In genomic region chr1:153922838-153923652, GRCh38 we compare ENCODE assay signal across 8 cellular contexts. TPM values are rescaled to one million over a fixed set of nuclear protein-coding genes. Genes with fewer than 3 reads are reported as not detected.
DNase-seq lines count a peak whose midpoint lies in the region; ATAC-seq lines count a peak whose summit lies in the region.

TSS of gene GATAD2B (minus strand) at chr1:153922972. CDS start at chr1:153828347, 94,625 bp downstream.

- no peaks in the 10 kb centered on the region for H3K9me3 ChIP-seq in CD8-positive, alpha-beta memory T cell (ENCODE audit: low read length)
- H3K9me3 ChIP-seq in effector memory CD4-positive, alpha-beta T cell (ENCODE audit: control insufficient read depth, low read length), result no peaks in the 10 kb centered on the region

- peak within 1 kb of the TSS; percentile 96 for H3K27ac ChIP-seq in CD8-positive, alpha-beta memory T cell (ENCODE audit: low read depth, low read length)
- peak within 1 kb of the TSS; percentile 96 for H3K27ac ChIP-seq in effector memory CD4-positive, alpha-beta T cell (ENCODE audit: insufficient read depth, low read length, poor library complexity, severe bottlenecking)

- no peaks in the 10 kb centered on the region for H3K27me3 ChIP-seq in CD8-positive, alpha-beta memory T cell (ENCODE audit: insufficient read depth, low read length, poor library complexity, severe bottlenecking)
- no peaks in the 10 kb centered on the region for H3K27me3 ChIP-seq in effector memory CD4-positive, alpha-beta T cell (replicated peaks; ENCODE audit: control insufficient read depth, insufficient read depth, low read length, poor library complexity, severe bottlenecking)

- peaks cover 0 to 2% (median 0%) of the 10 kb centered on the region in 5 donors for H3K9me3 Mint-ChIP-seq in CD8-positive, alpha-beta memory T cell

- POLR2A ChIA-PET in CD8-positive, alpha-beta memory T cell (lab: Charles Lee), result interaction anchor here (0.5 to 2.8 kb wide), 19 partner anchors 10 to 235 kb away, joined by 3 to 56 read pairs (median 5); partner anchors contain the start of genes CREB3L4, DENND4B, JTB and RPS27

- peaks cover 0 to 33% (median 0%) of the 10 kb centered on the region in 3 donors for H3K36me3 Mint-ChIP-seq in CD8-positive, alpha-beta memory T cell

- H3K36me3 ChIP-seq in CD8-positive, alpha-beta memory T cell (ENCODE audit: insufficient read depth, low read length), result no peaks in the 10 kb centered on the region
- H3K36me3 ChIP-seq in effector memory CD4-positive, alpha-beta T cell (ENCODE audit: control insufficient read depth, insufficient read depth, low read length), result no peaks in the 10 kb centered on the region

- H3K4me1 Mint-ChIP-seq in CD8-positive, alpha-beta memory T cell, result peaks cover 46 to 60% (median 52%) of the 10 kb centered on the region in 3 donors

- H3K27ac Mint-ChIP-seq in CD8-positive, alpha-beta memory T cell, result peak within 1 kb of the TSS; percentile 95 to 100 (median 98)

- H3K4me3 Mint-ChIP-seq in CD8-positive, alpha-beta memory T cell, result peak within 1 kb of the TSS; percentile 79 to 97 (median 94)

- H3K4me1 ChIP-seq in CD8-positive, alpha-beta memory T cell (ENCODE audit: insufficient read depth, low read length), result peaks cover 46% of the 10 kb centered on the region
- H3K4me1 ChIP-seq in effector memory CD4-positive, alpha-beta T cell (ENCODE audit: control insufficient read depth, insufficient read depth, low read length, poor library complexity, severe bottlenecking), result peaks cover 37% of the 10 kb centered on the region

- peak; percentile 97 to 100 (median 99) for DNase-seq in CD8-positive, alpha-beta memory T cell
- DNase-seq in HS-5 (ENCODE audit: low read depth) (peak; percentile 99), medulla oblongata (ENCODE audit: extremely low spot score) (peak; percentile 100)
- peak; percentile 100 for DNase-seq in NK-92 treated with Interleukin-12 subunit alpha and Interleukin-12 subunit beta, amount 100 ng/mL, for 24 hours (lab: John Stamatoyannopoulos, UW)
- DNase-seq in activated CD8-positive, alpha-beta memory T cell treated with anti-CD3 and anti-CD28 coated beads for 24 hours, result peak; percentile 97
- peak; percentile 98 to 99 (median 99) for DNase-seq in effector memory CD4-positive, alpha-beta T cell
- DNase-seq in stimulated activated CD8-positive, alpha-beta memory T cell treated with anti-CD3 and anti-CD28 coated beads, Interleukin-12 subunit alpha, Interleukin-12 subunit beta, amount 100 ng/mL, for 1 hour (ENCODE audit: low read depth), result peak; percentile 97

- peak within 1 kb of the TSS; percentile 98 for H3K4me3 ChIP-seq in CD8-positive, alpha-beta memory T cell (ENCODE audit: low read length)
- peak within 1 kb of the TSS; percentile 80 for H3K4me3 ChIP-seq in effector memory CD4-positive, alpha-beta T cell (ENCODE audit: insufficient read depth, low read depth, low read length, poor library complexity, severe bottlenecking)

- ATAC-seq in GM19468 (IDR thresholded peaks at IDR 0.05; ENCODE audit: extremely low read depth, unreplicated experiment), result peak; percentile 80

- peaks cover 0 to 4% of the 10 kb centered on the region in 2 donors for H3K27me3 Mint-ChIP-seq in CD8-positive, alpha-beta memory T cell

- CTCF ChIA-PET in CD8-positive, alpha-beta memory T cell (lab: Charles Lee), result interaction anchor here (0.6 to 6.0 kb wide), 9 partner anchors 12 to 126 kb away, joined by 3 to 58 read pairs (median 4); partner anchors contain the start of genes CREB3L4 and DENND4B

RNA-seq across cellular contexts. Expression of gene GATAD2B, which starts in this region (rescaled TPM):
- 10 to 100 TPM; 64.9 to 71.9 TPM for total RNA-seq in CD8-positive, alpha-beta memory T cell
- polyA plus RNA-seq in CD8-positive, alpha-beta memory T cell, result 5.6 TPM

Comparison
In these comparisons a context has a peak if more than half of its experiments do, and no peak if none do; other contexts are left out.
1. Peak in every context shown above with its lines: DNase-seq, ATAC-seq, H3K4me3 ChIP-seq and H3K27ac ChIP-seq.